ENCODE assay signal across 12 cellular contexts in genomic region chr10:59382831-59383295, GRCh38. TPM values are rescaled to one million over a fixed set of nuclear protein-coding genes. Genes with fewer than 3 reads are reported as not detected.
A peak's percentile ranks its signal among the peaks of the same experiment; 100 is the strongest.
DNase-seq lines count a peak whose midpoint lies in the region; ATAC-seq and TF ChIP-seq lines count a peak whose summit lies in the region.
"Had no signal": no experiment of that assay in that cellular context is flagged by ENCODE, and none has a peak within 500 bp of the region (broad histone marks: within the 10 kb centered on the region; RNA-seq: fewer than 3 reads in every experiment).

No MANE protein-coding gene starts in this region.

- no peaks in the 10 kb centered on the region for H3K27me3 ChIP-seq in AG04450 (ENCODE audit: control insufficient read depth, insufficient read depth, low read length)
- no peaks in the 10 kb centered on the region for H3K27me3 ChIP-seq in body of pancreas
- no peaks in the 10 kb centered on the region for H3K27me3 ChIP-seq in psoas muscle (ENCODE audit: insufficient read depth in 3 of 3, low read length in 2 of 3)
- H3K27me3 ChIP-seq in HAP-1 (ENCODE audit: low read depth) = no peaks in the 10 kb centered on the region
- no peaks in the 10 kb centered on the region for H3K27me3 ChIP-seq in MM.1S (replicated peaks; ENCODE audit: insufficient read depth, low read length)
- H3K27me3 ChIP-seq: tibial nerve had no signal

- POLR2A ChIA-PET in AG04450 (lab: Yijun Ruan, JAX) = interaction anchor here (1.0 to 2.2 kb wide), 8 partner anchors 8 to 524 kb away, joined by 3 to 21 read pairs (median 6); partner anchors contain the start of genes CCDC6 and FAM13C

- H3K4me2 ChIP-seq in MM.1S (ENCODE audit: low read depth, low read length) = no peak overlapping the region

- ATAC-seq in body of pancreas = peak; percentile 38
- peak; percentile 81 to 86 for ATAC-seq in left cardiac atrium
- ATAC-seq in psoas muscle = peak in 3 of 4 donors; percentile 54 to 78 (median 55)

- no peak overlapping the region for H3K4me3 ChIP-seq in AG04450 (ENCODE audit: low read depth, low read length)
- no peak overlapping the region for H3K4me3 ChIP-seq in body of pancreas
- H3K4me3 ChIP-seq in psoas muscle = no peak overlapping the region
- no peak overlapping the region for H3K4me3 ChIP-seq in HAP-1
- H3K4me3 ChIP-seq in MM.1S (ENCODE audit: low read length) = no peak overlapping the region
- H3K4me3 ChIP-seq: tibial nerve had no signal

- no peak overlapping the region for H2AFZ ChIP-seq in MM.1S (ENCODE audit: low read length)

- H3K79me2 ChIP-seq in MM.1S (ENCODE audit: low read length) = no peaks in the 10 kb centered on the region

- in situ Hi-C loops in HAP-1 (cut with MboI; ENCODE audit: low sequenced_read_pairs) = no loop called here

- TF ChIP-seq POLR2A in body of pancreas (IDR thresholded peaks at IDR 0.05) = no peak

- H3K9me3 ChIP-seq in AG04450 (ENCODE audit: control insufficient read depth, insufficient read depth, low read length) (no peaks in the 10 kb centered on the region), body of pancreas (no peaks in the 10 kb centered on the region), psoas muscle (no peaks in the 10 kb centered on the region), HAP-1 (no peaks in the 10 kb centered on the region), MM.1S (replicated peaks; ENCODE audit: insufficient read depth, low read length) (no peaks in the 10 kb centered on the region)
- H3K9me3 ChIP-seq: tibial nerve had no signal

- H3K27ac ChIP-seq in AG04450 (ENCODE audit: low read depth, low read length) = peak overlapping the region; percentile 49
- H3K27ac ChIP-seq in body of pancreas = no peak overlapping the region
- peak overlapping the region; percentile 48 for H3K27ac ChIP-seq in psoas muscle
- no peak overlapping the region for H3K27ac ChIP-seq in MM.1S (ENCODE audit: low read length)
- H3K27ac ChIP-seq: RWPE1 had no signal

- no peaks in the 10 kb centered on the region for H3K9me2 ChIP-seq in MM.1S (replicated peaks; ENCODE audit: insufficient read depth, low read length)

- H4K20me1 ChIP-seq in MM.1S (ENCODE audit: insufficient read depth, low read length) = no peaks in the 10 kb centered on the region

- H3K36me3 ChIP-seq in body of pancreas (replicated peaks in 1 of 2; ENCODE audit: insufficient read depth in 1 of 2, low read depth in 2 of 2) (no peaks in the 10 kb centered on the region), psoas muscle (ENCODE audit: insufficient read depth in 1 of 2, low read depth in 1 of 2) (no peaks in the 10 kb centered on the region), HAP-1 (replicated peaks) (no peaks in the 10 kb centered on the region), MM.1S (replicated peaks; ENCODE audit: insufficient read depth, low read length) (no peaks in the 10 kb centered on the region)
- H3K36me3 ChIP-seq: tibial nerve had no signal

- intact Hi-C loops in body of pancreas (cut with DNase I) (no loop called here), left cardiac atrium (cut with DNase I) (no loop called here), psoas muscle (cut with DNase I) (no loop called here)

- CTCF ChIA-PET in AG04450 (lab: Charles Lee) = interaction anchor here (0.6 to 1.5 kb wide), 3 partner anchors 8 to 239 kb away, joined by 3 read pairs; no protein-coding TSS in a partner anchor

- TF ChIP-seq CTCF in AG04450 (IDR thresholded peaks at IDR 0.05; ENCODE audit: low read depth, low read length) = no peak
- no peak for TF ChIP-seq CTCF in body of pancreas (IDR thresholded peaks at IDR 0.05)
- TF ChIP-seq CTCF in psoas muscle (IDR thresholded peaks at IDR 0.05) = no peak
- TF ChIP-seq CTCF in MM.1S (IDR thresholded peaks at IDR 0.05; ENCODE audit: low read length) = no peak

- DNase-seq in AG04450 (ENCODE audit: low read depth, low spot score) (peak; percentile 86), body of pancreas (peak in 1 of 4 donors; percentile 4), left cardiac atrium (no peak), psoas muscle (no peak), HAP-1 (ENCODE audit: low spot score in 2 of 2) (no peak), MM.1S (no peak), CD1c-positive myeloid dendritic cell (ENCODE audit: extremely low spot score) (no peak), HUDEP-2 (lab: John Stamatoyannopoulos, UW; ENCODE audit: unreplicated experiment in 76 of 76) (no peak)
- DNase-seq: naive B cell, NCI-H345 had no signal

- no peaks in the 10 kb centered on the region for H3K4me1 ChIP-seq in body of pancreas
- peaks cover 9% of the 10 kb centered on the region for H3K4me1 ChIP-seq in psoas muscle
- no peaks in the 10 kb centered on the region for H3K4me1 ChIP-seq in HAP-1
- no peaks in the 10 kb centered on the region for H3K4me1 ChIP-seq in MM.1S (ENCODE audit: low read length)

- WGBS in body of pancreas, 2 donors = 38 to 39% methylated on average over 3 of the region's 3 CpGs
- WGBS in psoas muscle, 3 donors = 13 to 27% (median 24%) methylated on average over 3 of the region's 3 CpGs

- H3F3A ChIP-seq in MM.1S (ENCODE audit: insufficient read depth, low read length) = no peaks in the 10 kb centered on the region

- H3K9ac ChIP-seq in MM.1S (ENCODE audit: low read length) = no peak overlapping the region

RNA-seq across cellular contexts. Expression of gene FAM13C, which starts 20.5 kb away (rescaled TPM):
- 3.1 and 4.6 TPM in 2 replicates for polyA plus RNA-seq in AG04450 (2011; rRNA removed)
- polyA minus RNA-seq in AG04450 (2011; rRNA and poly(A)+ RNA removed) = 11.1 and 11.4 TPM in 2 replicates
- total RNA-seq in body of pancreas = 1 to 10 TPM; 5.4 to 9.6 TPM
- 10 to 100 TPM in 1 of 2 donors, 1 to 10 TPM in 1; 4.6 to 11.9 TPM for total RNA-seq in left cardiac atrium
- 10 to 100 TPM in 3 of 4 donors, 1 to 10 TPM in 1; 1.0 to 14.3 (median 13.3) TPM for total RNA-seq in psoas muscle
- polyA plus RNA-seq in psoas muscle = 10 to 100 TPM in 1 of 3 donors, 1 to 10 TPM in 2; 1.4 to 31.7 (median 6.5) TPM

Comparison
In these comparisons a context has a peak if more than half of its experiments do, and no peak if none do; other contexts are left out.
1. H3K27ac ChIP-seq: peak in AG04450 (single experiment) and psoas muscle (single experiment); none in body of pancreas (0 of 4) and MM.1S (single experiment).
2. Peak in every context shown above with its lines, with median percentiles within 50 percentile points of each other: ATAC-seq.